8 cellular contexts compared by ENCODE assay signal in the genomic region with DNA sequence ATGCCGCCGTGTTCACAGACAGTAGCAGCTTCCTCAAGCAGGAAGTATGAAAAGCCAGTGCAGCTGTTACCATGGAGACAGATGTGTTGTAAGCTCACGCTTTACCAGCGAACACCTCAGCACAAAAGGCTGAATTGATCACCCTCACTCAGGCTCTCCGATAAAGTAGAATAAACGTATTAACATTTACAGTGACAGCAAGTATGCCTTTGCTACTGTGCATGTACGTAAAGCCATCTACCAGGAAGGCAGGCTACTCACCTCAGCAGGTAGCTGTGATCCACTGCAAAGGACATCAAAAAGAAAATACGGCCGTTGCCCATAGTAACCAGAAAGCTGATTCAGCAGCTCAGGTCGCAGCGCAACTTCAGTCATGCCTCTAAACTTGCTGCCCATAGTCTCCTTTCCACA.
A peak's percentile ranks its signal among the peaks of the same experiment; 100 is the strongest.
DNase-seq lines count a peak whose midpoint lies in the region; ATAC-seq and TF ChIP-seq lines count a peak whose summit lies in the region.
"Not testable (repeated sequence)": the region's sequence is repeated elsewhere in the genome, so short reads cannot be mapped to it uniquely, and the experiment has no call there.

No MANE protein-coding gene starts in this region.

- H3K27me3 ChIP-seq in colonic mucosa; right cardiac atrium (ENCODE audit: control insufficient read depth, insufficient read depth); testis: not testable (repeated sequence)

- H3K4me3 ChIP-seq in colonic mucosa; right cardiac atrium (ENCODE audit: low read length); testis: not testable (repeated sequence)

- DNase-seq in GM04504 (ENCODE audit: low read depth) (peak; percentile 5), NCI-H1417 (lab: John Stamatoyannopoulos, UW) (peak in 2 of 3 experiments; percentile 51 to 64), T-helper 2 cell (peak; percentile 2 to 83 (median 48)), right cardiac atrium (peak in 1 of 3 donors; percentile 36), neural crest cell (ENCODE audit: low read depth, low spot score) (peak; percentile 13), testis (peak; percentile 31)
- DNase-seq in activated T-cell treated with anti-CD3 and anti-CD28 coated beads, Interleukin-2, amount 50 U/mL, for 48 hours, result peak; percentile 21 to 26
- not testable (repeated sequence) for DNase-seq in colonic mucosa

- not testable (repeated sequence) for TF ChIP-seq POLR2A in testis (IDR thresholded peaks at IDR 0.05)

- not testable (repeated sequence) for TF ChIP-seq CTCF in colonic mucosa (IDR thresholded peaks at IDR 0.05); neural crest cell (conservative IDR thresholded peaks at IDR 0.05); testis (IDR thresholded peaks at IDR 0.05)

- H3K36me3 Mint-ChIP-seq in neural crest cell (ENCODE audit: low read depth), result not testable (repeated sequence)

- not testable (repeated sequence) for H3K9me3 ChIP-seq in colonic mucosa; right cardiac atrium (ENCODE audit: control insufficient read depth, low read length); testis

- H3K4me1 Mint-ChIP-seq in neural crest cell, result peaks cover 20% of the 10 kb centered on the region

- H3K36me3 ChIP-seq in colonic mucosa; testis (ENCODE audit: low read depth, missing control alignments): not testable (repeated sequence)

- peak overlapping the region; percentile 72 for H3K27ac Mint-ChIP-seq in neural crest cell (ENCODE audit: unreplicated experiment)

- H3K9me3 Mint-ChIP-seq in neural crest cell, result not testable (repeated sequence)

- not testable (repeated sequence) for H3K27me3 Mint-ChIP-seq in neural crest cell (ENCODE audit: low read depth)

- H3K4me3 Mint-ChIP-seq in neural crest cell, result not testable (repeated sequence)

- not testable (repeated sequence) for H3K9ac ChIP-seq in colonic mucosa (ENCODE audit: low read depth in 2 of 2, low read length in 2 of 2)

- ATAC-seq in right cardiac atrium, result not testable (repeated sequence)

- H3K4me1 ChIP-seq in colonic mucosa; right cardiac atrium (ENCODE audit: control insufficient read depth, insufficient read depth, low read length); testis: not testable (repeated sequence)

- 33% methylated on average over 11 of the region's 11 CpGs for WGBS in right cardiac atrium
- WGBS in testis, 2 donors, result 33 to 38% methylated on average over 11 of the region's 11 CpGs

- intact Hi-C loops in colonic mucosa (cut with DNase I); right cardiac atrium (cut with DNase I); testis (cut with DNase I; ENCODE audit: low total_unique reads): not testable (repeated sequence)

- H3K27ac ChIP-seq in colonic mucosa, result peak overlapping the region; percentile 27
- H3K27ac ChIP-seq in right cardiac atrium (ENCODE audit: low read length), result peak overlapping the region; percentile 4
- not testable (repeated sequence) for H3K27ac ChIP-seq in testis
